ENCODE assay signal across 23 cellular contexts in genomic region chr9:37521111-37521510, GRCh38.
"Had no signal": no experiment of that assay in that cellular context is flagged by ENCODE, and none has a peak within 500 bp of the region (broad histone marks: within the 10 kb centered on the region; RNA-seq: fewer than 3 reads in every experiment).

No MANE protein-coding gene starts in this region.

- H3K9me3 ChIP-seq: esophagus muscularis mucosa, gastrocnemius medialis, heart right ventricle, left lung, lower lobe of right lung, mucosa of descending colon had no signal

- H3K4me1 ChIP-seq: esophagus muscularis mucosa, gastrocnemius medialis, heart right ventricle, left lung, lower lobe of right lung had no signal

- H3K27ac ChIP-seq: coronary artery, dorsolateral prefrontal cortex, esophagus muscularis mucosa, gastrocnemius medialis, heart right ventricle, left lung, lower lobe of right lung had no signal

- H3K4me3 Mint-ChIP-seq: mesothelial cell of epicardium had no signal

- ATAC-seq: gastrocnemius medialis, heart right ventricle, left lung, left ventricle myocardium superior, lower lobe of right lung, mucosa of descending colon had no signal

- H3K9me3 Mint-ChIP-seq: mesothelial cell of epicardium had no signal

- FAIRE-seq: colon, endothelial cell of umbilical vein, islet of Langerhans, keratinocyte had no signal

- H3K4me3 ChIP-seq: coronary artery, dorsolateral prefrontal cortex, esophagus muscularis mucosa, gastrocnemius medialis, heart right ventricle, left lung, lower lobe of right lung, mucosa of descending colon had no signal

- DNase-seq: dermis blood vessel endothelial cell; dorsolateral prefrontal cortex; effector CD4-positive, alpha-beta T cell; effector memory CD4-positive, alpha-beta T cell; foreskin melanocyte; gastrocnemius medialis; glutamatergic neuron; head of caudate nucleus; heart right ventricle; hippocampal formation; kidney glomerular epithelial cell; left lung; left ventricle myocardium superior; lower lobe of right lung; mesenchymal stem cell; mucosa of descending colon had no signal

- H3K4me1 Mint-ChIP-seq: mesothelial cell of epicardium had no signal
